In genomic region chr1:116916533-116917460, GRCh38 we compare ENCODE assay signal across 17 cellular contexts. TPM values are rescaled to one million over a fixed set of nuclear protein-coding genes. Genes with fewer than 3 reads are reported as not detected.
A peak's percentile ranks its signal among the peaks of the same experiment; 100 is the strongest.
DNase-seq lines count a peak whose midpoint lies in the region; ATAC-seq, FAIRE-seq and TF ChIP-seq lines count a peak whose summit lies in the region.
"Had no signal": no experiment of that assay in that cellular context is flagged by ENCODE, and none has a peak within 500 bp of the region (broad histone marks: within the 10 kb centered on the region; RNA-seq: fewer than 3 reads in every experiment).

No MANE protein-coding gene starts in this region.

- H3K4me3 Mint-ChIP-seq in activated CD4-positive, alpha-beta T cell treated with anti-CD3 and anti-CD28 coated beads for 36 hours = no peak overlapping the region
- H3K4me3 Mint-ChIP-seq: activated T-cell treated with anti-CD3 and anti-CD28 coated beads, Interleukin-2, amount 50 U/mL, for 24 hours; central memory CD8-positive, alpha-beta T cell; endodermal cell had no signal

- CTCF ChIA-PET in activated CD4-positive, alpha-beta T cell treated with anti-CD3 and anti-CD28 coated beads for 36 hours (lab: Charles Lee) = interaction anchor here (0.9 to 2.4 kb wide), 3 partner anchors 15 to 84 kb away, joined by 3 to 7 read pairs (median 3); no protein-coding TSS in a partner anchor

- no peaks in the 10 kb centered on the region for H3K9me3 Mint-ChIP-seq in activated CD4-positive, alpha-beta T cell treated with anti-CD3 and anti-CD28 coated beads for 36 hours (ENCODE audit: low read depth)
- H3K9me3 Mint-ChIP-seq: activated T-cell treated with anti-CD3 and anti-CD28 coated beads, Interleukin-2, amount 50 U/mL, for 24 hours; central memory CD8-positive, alpha-beta T cell; endodermal cell had no signal

- 31 to 39% methylated on average over 14 of the region's 14 CpGs for WGBS in esophagus squamous epithelium, 2 donors
- 65 to 66% methylated on average over 8 to 14 of the region's 14 CpGs for WGBS in transverse colon (ENCODE audit: low coverage in 1 of 2), 2 donors

- no peak for DNase-seq in activated CD4-positive, alpha-beta T cell treated with anti-CD3 and anti-CD28 coated beads for 36 hours
- DNase-seq in activated CD4-positive, alpha-beta T cell treated with anti-CD3 and anti-CD28 coated beads, Interleukin-2, amount 50 U/mL, for 48 hours = no peak
- DNase-seq in esophagus squamous epithelium (lab: John Stamatoyannopoulos, UW) = no peak
- DNase-seq in lower lobe of right lung = no peak
- DNase-seq in transverse colon = no peak
- DNase-seq in activated naive CD4-positive, alpha-beta T cell (lab: John Stamatoyannopoulos, UW) = no peak
- no peak for DNase-seq in D721Med (ENCODE audit: insufficient read length, low spot score)
- no peak for DNase-seq in NCI-H345 (lab: John Stamatoyannopoulos, UW)
- DNase-seq: activated CD4-positive, alpha-beta T cell treated with anti-CD3 and anti-CD28 coated beads for 48 hours; activated T-cell treated with anti-CD3 and anti-CD28 coated beads, Interleukin-2, amount 50 U/mL, for 24 hours; endodermal cell had no signal

- H3K36me3 ChIP-seq in esophagus squamous epithelium = no peaks in the 10 kb centered on the region
- no peaks in the 10 kb centered on the region for H3K36me3 ChIP-seq in lower lobe of right lung
- H3K36me3 ChIP-seq in transverse colon = no peaks in the 10 kb centered on the region
- H3K36me3 ChIP-seq: BLaER1 treated with 17β-estradiol and CSF1 and Interleukin-3, amounts not matched to agents 10 nM and 100 nM had no signal

- H3K4me3 ChIP-seq in esophagus squamous epithelium (no peak overlapping the region), lower lobe of right lung (no peak overlapping the region), transverse colon (no peak overlapping the region)
- H3K4me3 ChIP-seq: BLaER1 treated with 17β-estradiol and CSF1 and Interleukin-3, amounts not matched to agents 10 nM and 100 nM had no signal

- peaks cover 13% of the 10 kb centered on the region for H3K4me1 Mint-ChIP-seq in activated CD4-positive, alpha-beta T cell treated with anti-CD3 and anti-CD28 coated beads for 36 hours
- H3K4me1 Mint-ChIP-seq: central memory CD8-positive, alpha-beta T cell had no signal

- POLR2A ChIA-PET in activated CD4-positive, alpha-beta T cell treated with anti-CD3 and anti-CD28 coated beads for 36 hours (lab: Charles Lee) = interaction anchor here (0.5 to 1.0 kb wide), 3 partner anchors 26 to 1619 kb away, joined by 3 to 4 read pairs (median 4); no protein-coding TSS in a partner anchor

- TF ChIP-seq CTCF in esophagus squamous epithelium (IDR thresholded peaks at IDR 0.05) (no peak), lower lobe of right lung (IDR thresholded peaks at IDR 0.05) (no peak), transverse colon (IDR thresholded peaks at IDR 0.05) (no peak), D721Med (IDR thresholded peaks at IDR 0.05; ENCODE audit: insufficient read depth, missing control alignments) (no peak)

- TF ChIP-seq POLR2A in esophagus squamous epithelium (IDR thresholded peaks at IDR 0.05) (no peak), transverse colon (IDR thresholded peaks at IDR 0.05) (no peak)

- H3K9me3 ChIP-seq in esophagus squamous epithelium = no peaks in the 10 kb centered on the region
- H3K9me3 ChIP-seq in lower lobe of right lung = no peaks in the 10 kb centered on the region
- H3K9me3 ChIP-seq in transverse colon = no peaks in the 10 kb centered on the region

- no peaks in the 10 kb centered on the region for H3K36me3 Mint-ChIP-seq in activated CD4-positive, alpha-beta T cell treated with anti-CD3 and anti-CD28 coated beads for 36 hours (ENCODE audit: low read depth)

- intact Hi-C loops in activated CD4-positive, alpha-beta T cell treated with anti-CD3 and anti-CD28 coated beads for 36 hours (cut with DNase I, micrococcal nuclease) = no loop called here
- intact Hi-C loops in esophagus squamous epithelium (cut with DNase I) = no loop called here
- intact Hi-C loops in lower lobe of right lung (cut with DNase I) = no loop called here
- intact Hi-C loops in transverse colon (cut with DNase I; ENCODE audit: low total_unique reads) = loop anchor here (5.0 kb wide), 1 partner anchor 71 kb away; no protein-coding TSS in a partner anchor

- H3K4me1 ChIP-seq in esophagus squamous epithelium = peaks cover 34 to 100% (median 74%) of the 10 kb centered on the region in 3 donors
- peaks cover 23% of the 10 kb centered on the region for H3K4me1 ChIP-seq in lower lobe of right lung
- H3K4me1 ChIP-seq in transverse colon = peaks cover 27 to 86% (median 60%) of the 10 kb centered on the region in 4 donors

- no peaks in the 10 kb centered on the region for H3K27me3 ChIP-seq in esophagus squamous epithelium
- H3K27me3 ChIP-seq in lower lobe of right lung (ENCODE audit: low read depth) = no peaks in the 10 kb centered on the region
- H3K27me3 ChIP-seq in transverse colon = no peaks in the 10 kb centered on the region

- in situ Hi-C loops in transverse colon (cut with MboI; ENCODE audit: low pct_ligation_motif_present in 1 of 4, low pct_unique_long_range_greater_than_20kb in 1 of 4, low sequenced_read_pairs in 3 of 4) = no loop called here

- peak overlapping the region; percentile 77 to 83 (median 81) for H3K27ac ChIP-seq in esophagus squamous epithelium
- H3K27ac ChIP-seq in lower lobe of right lung = no peak overlapping the region
- peak overlapping the region; percentile 76 to 94 (median 80) for H3K27ac ChIP-seq in transverse colon
- H3K27ac ChIP-seq: 22Rv1; BLaER1 treated with 17β-estradiol and CSF1 and Interleukin-3, amounts not matched to agents 10 nM and 100 nM; parathyroid adenoma had no signal

- no peak overlapping the region for H3K27ac Mint-ChIP-seq in activated CD4-positive, alpha-beta T cell treated with anti-CD3 and anti-CD28 coated beads for 36 hours
- H3K27ac Mint-ChIP-seq: activated T-cell treated with anti-CD3 and anti-CD28 coated beads, Interleukin-2, amount 50 U/mL, for 24 hours; endodermal cell had no signal

- no peak for TF ChIP-seq EP300 in transverse colon (IDR thresholded peaks at IDR 0.05; ENCODE audit: low read depth)

- no peaks in the 10 kb centered on the region for H3K27me3 Mint-ChIP-seq in activated CD4-positive, alpha-beta T cell treated with anti-CD3 and anti-CD28 coated beads for 36 hours

- ATAC-seq in activated CD4-positive, alpha-beta T cell treated with anti-CD3 and anti-CD28 coated beads for 36 hours = peak; percentile 51
- peak; percentile 56 to 63 for ATAC-seq in lower lobe of right lung

- FAIRE-seq in D721Med (lab: Jason Lieb, UNC) = no peak
- FAIRE-seq: GM18507, islet of Langerhans had no signal

RNA-seq across cellular contexts. Expression of gene PTGFRN, which starts 7.1 kb away (rescaled TPM):
- 10 to 100 TPM; 11.6 to 11.8 TPM for total RNA-seq in activated CD4-positive, alpha-beta T cell treated with anti-CD3 and anti-CD28 coated beads for 36 hours
- total RNA-seq in esophagus squamous epithelium (10 to 100 TPM; 40.6 to 68.7 (median 56.0) TPM), lower lobe of right lung (31.1 TPM), transverse colon (10 to 100 TPM; 39.6 to 98.9 (median 73.9) TPM)
